In genomic region chr9:107740088-107740980, GRCh38 we compare ENCODE assay signal across 20 cellular contexts.
DNase-seq lines count a peak whose midpoint lies in the region; ATAC-seq, FAIRE-seq and TF ChIP-seq lines count a peak whose summit lies in the region.
"Had no signal": no experiment of that assay in that cellular context is flagged by ENCODE, and none has a peak within 500 bp of the region (broad histone marks: within the 10 kb centered on the region; RNA-seq: fewer than 3 reads in every experiment).

No MANE protein-coding gene starts in this region.

- no peaks in the 10 kb centered on the region for H3K36me3 ChIP-seq in H1 (ENCODE audit: control insufficient read depth in 2 of 4, insufficient read depth in 4 of 4, low read length in 3 of 4)
- no peaks in the 10 kb centered on the region for H3K36me3 ChIP-seq in testis (ENCODE audit: low read depth, missing control alignments)

- DNase-seq in NCI-H2029 (lab: John Stamatoyannopoulos, UW), result peak; percentile 16
- DNase-seq in NCI-H2029 treated with DMSO at 0.1 percent for 48 hours (lab: John Stamatoyannopoulos, UW), result no peak
- no peak for DNase-seq in H1 (ENCODE audit: low read depth in 1 of 2, low spot score in 2 of 2)
- peak; percentile 72 to 93 (median 80) for DNase-seq in right cardiac atrium
- peak; percentile 90 for DNase-seq in testis
- DNase-seq in activated T-helper 1 cell treated with anti-CD3 and anti-CD28 coated beads, Interleukin-12 subunit alpha, Interleukin-12 subunit beta, Interleukin-2, Interleukin-4 antibody, amounts not matched to agents 30 ng/mL and 10 ng/mL and 1 ng/mL, durations not matched to agents 14 hours and 24 hours and 36 hours (ENCODE audit: low spot score), result no peak
- DNase-seq: 8988T; activated CD4-positive, CD25-positive, alpha-beta regulatory T cell treated with anti-CD3 and anti-CD28 coated beads, Interleukin-2, amount 50 U/mL, for 72 hours; activated CD8-positive, alpha-beta memory T cell treated with anti-CD3 and anti-CD28 coated beads, Interleukin-2, amount 50 U/mL, for 4 hours; activated naive CD4-positive, alpha-beta T cell treated with anti-CD3 and anti-CD28 coated beads, Interleukin-2, amount 10 ng/mL, durations not matched to agents 7 days and 5 days; CD4-positive, alpha-beta memory T cell; GOT3; NCI-H2081 treated with DMSO at 0.1 percent for 48 hours; NCI-H82; T-helper 2 cell; trophoblast cell had no signal

- intact Hi-C loops in right cardiac atrium (cut with DNase I), result no loop called here
- intact Hi-C loops in testis (cut with DNase I; ENCODE audit: low total_unique reads), result no loop called here
- intact Hi-C loops in activated T-helper 1 cell treated with anti-CD3 and anti-CD28 coated beads, Interleukin-12 subunit alpha, Interleukin-12 subunit beta, Interleukin-2, Interleukin-4 antibody, amounts not matched to agents 30 ng/mL and 10 ng/mL and 1 ng/mL, durations not matched to agents 14 hours and 24 hours and 36 hours (cut with micrococcal nuclease), result no loop called here

- no peaks in the 10 kb centered on the region for H3K9me3 ChIP-seq in H1 (ENCODE audit: insufficient read depth in 2 of 2, low read depth in 1 of 2, low read length in 1 of 2)
- no peaks in the 10 kb centered on the region for H3K9me3 ChIP-seq in right cardiac atrium (ENCODE audit: control insufficient read depth, low read length)
- no peaks in the 10 kb centered on the region for H3K9me3 ChIP-seq in testis

- no peak overlapping the region for H2AK5ac ChIP-seq in H1 (ENCODE audit: low read depth, low read length)

- H3K14ac ChIP-seq in H1 (ENCODE audit: insufficient read length), result no peak overlapping the region

- no peak overlapping the region for H3K56ac ChIP-seq in H1 (replicated peaks; ENCODE audit: insufficient read length, low read depth, low read length)

- no peak overlapping the region for H3K18ac ChIP-seq in H1 (ENCODE audit: extremely low read depth, low read length)

- no peak overlapping the region for H2AFZ ChIP-seq in H1 (ENCODE audit: low read length)

- H2BK20ac ChIP-seq in H1 (ENCODE audit: low read length), result no peak overlapping the region

- no peak overlapping the region for H2BK120ac ChIP-seq in H1 (replicated peaks; ENCODE audit: low read depth, low read length)

- no peak overlapping the region for H3K4me3 Mint-ChIP-seq in activated T-helper 1 cell treated with anti-CD3 and anti-CD28 coated beads, Interleukin-12 subunit alpha, Interleukin-12 subunit beta, Interleukin-2, Interleukin-4 antibody, amounts not matched to agents 30 ng/mL and 10 ng/mL and 1 ng/mL, durations not matched to agents 14 hours and 24 hours and 36 hours
- H3K4me3 Mint-ChIP-seq: activated naive CD4-positive, alpha-beta T cell treated with anti-CD3 and anti-CD28 coated beads, Interleukin-2, amount 10 ng/mL, durations not matched to agents 7 days and 5 days; CD4-positive, alpha-beta memory T cell; memory B cell had no signal

- no peaks in the 10 kb centered on the region for H3K4me1 Mint-ChIP-seq in activated T-helper 1 cell treated with anti-CD3 and anti-CD28 coated beads, Interleukin-12 subunit alpha, Interleukin-12 subunit beta, Interleukin-2, Interleukin-4 antibody, amounts not matched to agents 30 ng/mL and 10 ng/mL and 1 ng/mL, durations not matched to agents 14 hours and 24 hours and 36 hours (ENCODE audit: low read depth)
- H3K4me1 Mint-ChIP-seq: activated naive CD4-positive, alpha-beta T cell treated with anti-CD3 and anti-CD28 coated beads, Interleukin-2, amount 10 ng/mL, durations not matched to agents 7 days and 5 days; CD4-positive, alpha-beta memory T cell had no signal

- no peak for TF ChIP-seq RAD21 in H1 (IDR thresholded peaks at IDR 0.05 in 1 of 2, conservative IDR thresholded peaks at IDR 0.05 in 1 of 2; ENCODE audit: low read depth in 2 of 2, low read length in 2 of 2)

- no peak overlapping the region for H3K4me3 ChIP-seq in H1 (ENCODE audit: extremely low read depth in 1 of 4, insufficient read depth in 2 of 4, low read depth in 3 of 4, low read length in 4 of 4)
- no peak overlapping the region for H3K4me3 ChIP-seq in right cardiac atrium (ENCODE audit: low read length)
- no peak overlapping the region for H3K4me3 ChIP-seq in testis
- H3K4me3 ChIP-seq: skin epidermis had no signal

- H4K8ac ChIP-seq in H1 (ENCODE audit: extremely low read depth, insufficient read depth, low read length), result peak overlapping the region; percentile 53; the same call in 1 of the 2 replicates

- no peaks in the 10 kb centered on the region for H4K20me1 ChIP-seq in H1 (replicated peaks in 1 of 2; ENCODE audit: control insufficient read depth in 1 of 2, insufficient read depth in 2 of 2, low read length in 2 of 2)

- no peaks in the 10 kb centered on the region for H3K27me3 Mint-ChIP-seq in activated T-helper 1 cell treated with anti-CD3 and anti-CD28 coated beads, Interleukin-12 subunit alpha, Interleukin-12 subunit beta, Interleukin-2, Interleukin-4 antibody, amounts not matched to agents 30 ng/mL and 10 ng/mL and 1 ng/mL, durations not matched to agents 14 hours and 24 hours and 36 hours (ENCODE audit: insufficient read depth)
- H3K27me3 Mint-ChIP-seq: memory B cell had no signal

- TF ChIP-seq CTCF in H1 (IDR thresholded peaks at IDR 0.05; ENCODE audit: control extremely low read depth in 1 of 3, insufficient read depth in 1 of 3, low read depth in 1 of 3, low read length in 3 of 3) (no peak), testis (IDR thresholded peaks at IDR 0.05) (no peak)

- no peak overlapping the region for H3K23ac ChIP-seq in H1 (ENCODE audit: insufficient read length)

- TF ChIP-seq EP300 in H1 (IDR thresholded peaks at IDR 0.05; ENCODE audit: borderline replicate concordance in 1 of 2, low read depth in 2 of 2, low read length in 2 of 2), result no peak

- H3K27me3 ChIP-seq in H1 (replicated peaks in 1 of 4; ENCODE audit: control insufficient read depth in 3 of 4, extremely low read depth in 1 of 4, insufficient read depth in 3 of 4, low read length in 3 of 4) (no peaks in the 10 kb centered on the region), right cardiac atrium (ENCODE audit: control insufficient read depth, insufficient read depth) (no peaks in the 10 kb centered on the region), testis (no peaks in the 10 kb centered on the region)

- no peak overlapping the region for H3K4ac ChIP-seq in H1 (replicated peaks; ENCODE audit: insufficient read length, low read depth, low read length)

- no peak overlapping the region for H3K27ac Mint-ChIP-seq in activated T-helper 1 cell treated with anti-CD3 and anti-CD28 coated beads, Interleukin-12 subunit alpha, Interleukin-12 subunit beta, Interleukin-2, Interleukin-4 antibody, amounts not matched to agents 30 ng/mL and 10 ng/mL and 1 ng/mL, durations not matched to agents 14 hours and 24 hours and 36 hours
- H3K27ac Mint-ChIP-seq: activated naive CD4-positive, alpha-beta T cell treated with anti-CD3 and anti-CD28 coated beads, Interleukin-2, amount 10 ng/mL, durations not matched to agents 7 days and 5 days; CD4-positive, alpha-beta memory T cell; memory B cell had no signal

- H2BK12ac ChIP-seq in H1 (ENCODE audit: low read depth, low read length), result no peak overlapping the region

- POLR2A ChIA-PET in H1 (lab: Charles Lee; ENCODE audit: partially characterized antibody), result interaction anchor here (1.1 kb wide), 1 partner anchor 9 kb away, joined by 3 read pairs; no protein-coding TSS in a partner anchor

- H3K23me2 ChIP-seq in H1 (ENCODE audit: low read depth, low read length), result no peaks in the 10 kb centered on the region

- 89% methylated on average over 10 of the region's 10 CpGs; no CpG with 5 or more reads in 1 of the 2 experiments for WGBS in H1 (ENCODE audit: extremely low coverage in 1 of 2, insufficient coverage in 1 of 2, insufficient read length in 1 of 2, insufficient replicate concordance in 2 of 2, low coverage in 1 of 2, low lambda C conversion rate in 2 of 2, missing lambda C conversion rate in 1 of 2), 2 experiments
- WGBS in right cardiac atrium, result 73% methylated on average over 10 of the region's 10 CpGs
- 60 to 66% methylated on average over 9 to 10 of the region's 10 CpGs for WGBS in testis, 2 donors

- no peak overlapping the region for H3K9ac ChIP-seq in H1 (replicated peaks in 1 of 4; ENCODE audit: extremely low read depth in 1 of 4, low read depth in 3 of 4, low read length in 3 of 4)

- H4K91ac ChIP-seq in H1 (replicated peaks; ENCODE audit: insufficient read length, low read length), result no peak overlapping the region

- no peak overlapping the region for H4K5ac ChIP-seq in H1 (ENCODE audit: insufficient read length, low read depth, low read length)

- H2BK5ac ChIP-seq in H1 (ENCODE audit: low read depth, low read length), result no peak overlapping the region

- no peaks in the 10 kb centered on the region for H3K9me3 Mint-ChIP-seq in activated T-helper 1 cell treated with anti-CD3 and anti-CD28 coated beads, Interleukin-12 subunit alpha, Interleukin-12 subunit beta, Interleukin-2, Interleukin-4 antibody, amounts not matched to agents 30 ng/mL and 10 ng/mL and 1 ng/mL, durations not matched to agents 14 hours and 24 hours and 36 hours
- H3K9me3 Mint-ChIP-seq: activated naive CD4-positive, alpha-beta T cell treated with anti-CD3 and anti-CD28 coated beads, Interleukin-2, amount 10 ng/mL, durations not matched to agents 7 days and 5 days; memory B cell had no signal

- H3K4me1 ChIP-seq in H1 (replicated peaks in 1 of 4; ENCODE audit: control insufficient read depth in 3 of 4, insufficient read depth in 4 of 4, low read length in 3 of 4) (no peaks in the 10 kb centered on the region), right cardiac atrium (ENCODE audit: control insufficient read depth, insufficient read depth, low read length) (peaks cover 5% of the 10 kb centered on the region), testis (peaks cover 25% of the 10 kb centered on the region)

- H3K27ac ChIP-seq in H1 (ENCODE audit: low read depth, low read length), result no peak overlapping the region
- peak overlapping the region; percentile 4 for H3K27ac ChIP-seq in right cardiac atrium (ENCODE audit: low read length)
- H3K27ac ChIP-seq in testis, result peak overlapping the region in 1 of 2 donors; percentile 73

- ATAC-seq in right cardiac atrium (peak; percentile 63 to 69), GM19395 (IDR thresholded peaks at IDR 0.05; ENCODE audit: unreplicated experiment) (no peak), GM21529 (IDR thresholded peaks at IDR 0.05; ENCODE audit: unreplicated experiment) (no peak)

- H3K79me2 ChIP-seq in H1 (ENCODE audit: control insufficient read depth in 1 of 2, insufficient read depth in 2 of 2, low read length in 2 of 2), result no peaks in the 10 kb centered on the region

- CTCF ChIA-PET in H1 (lab: Charles Lee; ENCODE audit: partially characterized antibody), result interaction anchor here (1.1 kb wide), 1 partner anchor 9 kb away, joined by 3 read pairs; no protein-coding TSS in a partner anchor

- no peak for FAIRE-seq in H1 (lab: Jason Lieb, UNC)

- H3K36me3 Mint-ChIP-seq in activated T-helper 1 cell treated with anti-CD3 and anti-CD28 coated beads, Interleukin-12 subunit alpha, Interleukin-12 subunit beta, Interleukin-2, Interleukin-4 antibody, amounts not matched to agents 30 ng/mL and 10 ng/mL and 1 ng/mL, durations not matched to agents 14 hours and 24 hours and 36 hours (ENCODE audit: low read depth), result no peaks in the 10 kb centered on the region
- H3K36me3 Mint-ChIP-seq: activated naive CD4-positive, alpha-beta T cell treated with anti-CD3 and anti-CD28 coated beads, Interleukin-2, amount 10 ng/mL, durations not matched to agents 7 days and 5 days; CD4-positive, alpha-beta memory T cell; memory B cell had no signal

- no peak for TF ChIP-seq POLR2A in H1 (IDR thresholded peaks at IDR 0.05; ENCODE audit: control extremely low read depth in 1 of 2, low read depth in 2 of 2, low read length in 2 of 2)
- no peak for TF ChIP-seq POLR2A in testis (IDR thresholded peaks at IDR 0.05)

- H3K79me1 ChIP-seq in H1 (ENCODE audit: low read depth, low read length), result no peaks in the 10 kb centered on the region

- H3K4me2 ChIP-seq in H1 (ENCODE audit: insufficient read depth in 1 of 2, low read depth in 2 of 2, low read length in 2 of 2), result no peak overlapping the region

- peak overlapping the region; percentile 61; the same call in 1 of the 2 replicates for H2BK15ac ChIP-seq in H1 (ENCODE audit: low read length)

Comparison
In these comparisons a context has a peak if more than half of its experiments do, and no peak if none do; other contexts are left out.
1. DNase-seq: peak in NCI-H2029 (single experiment), right cardiac atrium (3 of 3) and testis (single experiment); none in NCI-H2029 treated with DMSO at 0.1 percent for 48 hours (single experiment), H1 (0 of 2) and activated T-helper 1 cell treated with anti-CD3 and anti-CD28 coated beads, Interleukin-12 subunit alpha, Interleukin-12 subunit beta, Interleukin-2, Interleukin-4 antibody, amounts not matched to agents 30 ng/mL and 10 ng/mL and 1 ng/mL, durations not matched to agents 14 hours and 24 hours and 36 hours (single experiment).
2. ATAC-seq: peak in right cardiac atrium (2 of 2); none in GM19395 (single experiment) and GM21529 (single experiment).